Comparison of ENCODE assay signal across 10 cellular contexts in genomic region chr5:68343421-68343826, GRCh38.
A peak's percentile ranks its signal among the peaks of the same experiment; 100 is the strongest.
DNase-seq lines count a peak whose midpoint lies in the region; ATAC-seq, FAIRE-seq and TF ChIP-seq lines count a peak whose summit lies in the region.
"Had no signal": no experiment of that assay in that cellular context is flagged by ENCODE, and none has a peak within 500 bp of the region (broad histone marks: within the 10 kb centered on the region; RNA-seq: fewer than 3 reads in every experiment).

No MANE protein-coding gene starts in this region.

- no peaks in the 10 kb centered on the region for H3K9me3 ChIP-seq in fibroblast of lung (ENCODE audit: control insufficient read depth, insufficient read depth, low read depth, low read length)
- H3K9me3 ChIP-seq in skeletal muscle satellite cell (replicated peaks; ENCODE audit: low read length) = no peaks in the 10 kb centered on the region

- no peaks in the 10 kb centered on the region for H3K27me3 Mint-ChIP-seq in type B pancreatic cell

- H3K9ac ChIP-seq in fibroblast of lung (ENCODE audit: insufficient read depth, low read length) (no peak overlapping the region), skeletal muscle satellite cell (ENCODE audit: low read depth, low read length) (no peak overlapping the region)
- H3K9ac ChIP-seq: KMS-11 had no signal

- H3K4me3 Mint-ChIP-seq in type B pancreatic cell = no peak overlapping the region

- H3K36me3 Mint-ChIP-seq in type B pancreatic cell = peaks cover 6% of the 10 kb centered on the region

- FAIRE-seq in H54 (lab: Jason Lieb, UNC) = peak; percentile 60

- H4K20me1 ChIP-seq in fibroblast of lung (ENCODE audit: control insufficient read depth, extremely low read depth, insufficient read depth, low read length) = no peaks in the 10 kb centered on the region

- no peak for TF ChIP-seq POLR2A in H54 (IDR thresholded peaks at IDR 0.05; ENCODE audit: low read depth, low read length)

- H3K27me3 ChIP-seq in fibroblast of lung (ENCODE audit: control insufficient read depth, insufficient read depth, low read length) (no peaks in the 10 kb centered on the region), skeletal muscle satellite cell (ENCODE audit: control insufficient read depth, insufficient read depth, low read length) (no peaks in the 10 kb centered on the region)
- H3K27me3 ChIP-seq: dorsolateral prefrontal cortex had no signal

- peak; percentile 80 for ATAC-seq in GM18502 (IDR thresholded peaks at IDR 0.05; ENCODE audit: poor library complexity, unreplicated experiment)

- H3K27ac Mint-ChIP-seq in type B pancreatic cell = no peak overlapping the region

- TF ChIP-seq CTCF in fibroblast of lung (conservative IDR thresholded peaks at IDR 0.05 in 1 of 2, IDR thresholded peaks at IDR 0.05 in 1 of 2; ENCODE audit: low read depth in 1 of 2, low read length in 2 of 2) (no peak), type B pancreatic cell (conservative IDR thresholded peaks at IDR 0.05) (no peak)

- no peak overlapping the region for H3K4me2 ChIP-seq in fibroblast of lung (ENCODE audit: extremely low read depth, insufficient read depth, low read length)
- peak overlapping the region; percentile 14 for H3K4me2 ChIP-seq in skeletal muscle satellite cell (ENCODE audit: low read length)

- no peaks in the 10 kb centered on the region for H3K79me2 ChIP-seq in fibroblast of lung (ENCODE audit: control insufficient read depth, insufficient read depth, low read length)

- no peak overlapping the region for H2AFZ ChIP-seq in fibroblast of lung (ENCODE audit: low read length)

- H3K4me1 ChIP-seq in fibroblast of lung (ENCODE audit: control insufficient read depth, extremely low read depth, insufficient read depth, low read length) = no peaks in the 10 kb centered on the region
- H3K4me1 ChIP-seq in skeletal muscle satellite cell (ENCODE audit: control insufficient read depth, insufficient read depth, low read length) = peaks cover 35% of the 10 kb centered on the region

- H3K4me1 Mint-ChIP-seq in type B pancreatic cell (ENCODE audit: unreplicated experiment) = peaks cover 17% of the 10 kb centered on the region

- H3K36me3 ChIP-seq in fibroblast of lung (ENCODE audit: control insufficient read depth, insufficient read depth, low read length) (no peaks in the 10 kb centered on the region), skeletal muscle satellite cell (ENCODE audit: insufficient read depth, low read length) (no peaks in the 10 kb centered on the region)

- DNase-seq in H54 (ENCODE audit: insufficient read length, low spot score) (peak; percentile 33), RPMI7951 (ENCODE audit: low read depth) (peak; percentile 88), fibroblast of lung (ENCODE audit: low read depth in 2 of 2) (peak; percentile 80 to 92), GM19240 (ENCODE audit: insufficient read length, low spot score) (no peak), type B pancreatic cell (ENCODE audit: extremely low spot score, unreplicated experiment) (no peak), NCI-H1436 treated with DMSO at 0.1 percent for 48 hours (lab: John Stamatoyannopoulos, UW) (no peak)

- no peak overlapping the region for H3K27ac ChIP-seq in fibroblast of lung (ENCODE audit: insufficient read depth, low read length)

- peaks cover 17% of the 10 kb centered on the region for H3K9me3 Mint-ChIP-seq in type B pancreatic cell

- H3K4me3 ChIP-seq in fibroblast of lung (replicated peaks in 1 of 4; ENCODE audit: control extremely low read depth in 1 of 4, insufficient read depth in 1 of 4, low read depth in 3 of 4, low read length in 4 of 4) = no peak overlapping the region
- no peak overlapping the region for H3K4me3 ChIP-seq in skeletal muscle satellite cell (ENCODE audit: low read length)
- H3K4me3 ChIP-seq: dorsolateral prefrontal cortex had no signal

Comparison
In these comparisons a context has a peak if more than half of its experiments do, and no peak if none do; other contexts are left out.
1. DNase-seq: peak in H54 (single experiment), RPMI7951 (single experiment) and fibroblast of lung (2 of 2); none in GM19240 (single experiment), type B pancreatic cell (single experiment) and NCI-H1436 treated with DMSO at 0.1 percent for 48 hours (single experiment).